In the genomic region with DNA sequence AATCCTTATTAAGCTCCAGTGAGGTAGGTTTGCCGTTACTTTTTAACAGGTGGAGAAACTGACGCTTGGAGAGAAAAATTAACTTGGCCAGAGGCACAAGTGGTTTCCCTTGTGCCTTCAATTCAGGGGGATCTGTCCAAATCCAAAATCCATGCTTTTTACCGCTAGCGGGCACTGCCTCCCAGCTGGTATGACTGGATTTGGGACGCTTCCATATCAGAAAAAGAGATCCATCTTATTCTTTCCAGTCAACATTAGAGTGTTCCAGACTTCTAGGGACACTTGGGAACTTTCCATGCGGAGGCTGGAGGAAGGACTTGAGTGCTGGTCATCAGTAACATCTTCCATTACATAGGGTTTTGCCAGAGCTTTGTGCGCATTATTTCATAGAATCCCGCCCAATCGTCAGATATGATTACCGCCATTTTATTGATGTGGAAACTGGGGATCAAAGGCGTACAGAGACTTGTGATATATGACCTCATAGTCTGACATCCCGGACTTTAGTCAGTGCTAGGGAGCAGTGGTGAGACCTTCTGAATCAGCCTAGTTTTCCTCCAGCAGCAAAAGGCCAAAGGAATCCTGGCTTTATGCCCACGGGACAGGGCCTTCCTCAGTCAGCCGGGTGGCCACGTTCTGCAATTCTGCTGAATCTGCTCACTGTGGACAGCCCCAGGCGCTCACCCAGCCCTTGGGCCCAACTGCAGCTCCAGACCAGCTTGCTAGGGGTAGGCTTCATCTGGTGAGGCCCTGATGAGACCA, we compare ENCODE assay signal across 6 cellular contexts. TPM values are rescaled to one million over a fixed set of nuclear protein-coding genes. Genes with fewer than 3 reads are reported as not detected.
DNase-seq lines count a peak whose midpoint lies in the region; ATAC-seq and TF ChIP-seq lines count a peak whose summit lies in the region.

No MANE protein-coding gene starts in this region.

- ATAC-seq in SK-N-SH treated with all-trans-retinoic acid at 6 μM for 48 hours = no peak; the same call in 2 of the 3 replicates
- ATAC-seq in GM21515 (IDR thresholded peaks at IDR 0.05; ENCODE audit: unreplicated experiment) = no peak
- ATAC-seq in HG03439 (IDR thresholded peaks at IDR 0.05; ENCODE audit: unreplicated experiment) = no peak

- H3K27ac ChIP-seq in SK-N-SH (ENCODE audit: low read depth in 2 of 2, low read length in 1 of 2) (peak overlapping the region in 1 of 2 experiments; percentile 64; a peak in 3 of 4 replicates), spleen (peak overlapping the region in 5 of 8 donors; percentile 84 to 90 (median 90))

- no peak for DNase-seq in SK-N-SH
- peak; percentile 82 for DNase-seq in epithelial cell of proximal tubule (ENCODE audit: low read depth)
- DNase-seq in spleen = no peak

- H3K9ac ChIP-seq in SK-N-SH = peak overlapping the region; percentile 80; the same call in 1 of the 2 replicates

- peaks cover 17 to 24% of the 10 kb centered on the region in 2 experiments for H3K4me1 ChIP-seq in SK-N-SH (ENCODE audit: control insufficient read depth in 1 of 2, insufficient read depth in 2 of 2, low read depth in 1 of 2, low read length in 1 of 2)
- H3K4me1 ChIP-seq in spleen = peaks cover 19 to 75% (median 46%) of the 10 kb centered on the region in 6 donors

- no peaks in the 10 kb centered on the region for H3K9me3 ChIP-seq in SK-N-SH
- H3K9me3 ChIP-seq in spleen = no peaks in the 10 kb centered on the region

- H4K20me1 ChIP-seq in SK-N-SH (ENCODE audit: insufficient read depth) = no peaks in the 10 kb centered on the region

- CTCF ChIA-PET in SK-N-SH (lab: Yijun Ruan, JAX) = interaction anchor here (0.6 to 10.7 kb wide), 29 partner anchors 10 to 703 kb away, joined by 3 to 158 read pairs (median 5); a partner anchor contains a TSS

- H3K4me2 ChIP-seq in SK-N-SH = peak overlapping the region; percentile 80

- 85% methylated on average over 16 of the region's 16 CpGs for WGBS in SK-N-SH (ENCODE audit: low lambda C conversion rate)
- 86 to 93% (median 91%) methylated on average over 14 to 16 of the region's 16 CpGs for WGBS in spleen, 5 donors

- intact Hi-C loops in spleen (cut with DNase I; ENCODE audit: low total_unique reads) = no loop called here

- no peak for TF ChIP-seq POLR2A in spleen (IDR thresholded peaks at IDR 0.05)

- H3K36me3 ChIP-seq in SK-N-SH (replicated peaks in 1 of 2; ENCODE audit: control insufficient read depth in 1 of 2, insufficient read depth in 2 of 2, low read length in 1 of 2) (peaks cover under 1 to 11% of the 10 kb centered on the region in 2 experiments), spleen (peaks cover 0 to 14% (median 0%) of the 10 kb centered on the region in 6 donors)

- H3F3A ChIP-seq in SK-N-SH (replicated peaks; ENCODE audit: insufficient read depth) = peaks cover 24% of the 10 kb centered on the region

- H3K4me3 ChIP-seq in SK-N-SH (ENCODE audit: low read depth in 2 of 2, low read length in 1 of 2) (no peak overlapping the region; a peak in 2 of 4 replicates), epithelial cell of proximal tubule (ENCODE audit: low read depth, low read length) (peak overlapping the region; percentile 87), spleen (peak overlapping the region in 1 of 8 donors; percentile 89)

- no peak for TF ChIP-seq CTCF in SK-N-SH (IDR thresholded peaks at IDR 0.05)
- no peak for TF ChIP-seq CTCF in epithelial cell of proximal tubule (conservative IDR thresholded peaks at IDR 0.05; ENCODE audit: low read depth, low read length)
- no peak for TF ChIP-seq CTCF in spleen (IDR thresholded peaks at IDR 0.05 in 8 of 11, conservative IDR thresholded peaks at IDR 0.05 in 3 of 11)

- peak overlapping the region; percentile 90; the same call in 1 of the 2 replicates for H2AFZ ChIP-seq in SK-N-SH (ENCODE audit: low read depth)

- POLR2A ChIA-PET in SK-N-SH (lab: Yijun Ruan, JAX) = interaction anchor here (1.0 to 2.0 kb wide), 3 partner anchors 39 to 129 kb away, joined by 3 to 5 read pairs (median 3); no protein-coding TSS in a partner anchor

- no peak for TF ChIP-seq EP300 in SK-N-SH (IDR thresholded peaks at IDR 0.05; ENCODE audit: borderline replicate concordance in 1 of 2, low read depth in 1 of 2, low read length in 1 of 2)

- H3K79me2 ChIP-seq in SK-N-SH (ENCODE audit: insufficient read depth) = no peaks in the 10 kb centered on the region

- H3K27me3 ChIP-seq in SK-N-SH (ENCODE audit: insufficient read depth) (no peaks in the 10 kb centered on the region), spleen (replicated peaks in 1 of 7) (no peaks in the 10 kb centered on the region)

- no peak for TF ChIP-seq RAD21 in SK-N-SH (IDR thresholded peaks at IDR 0.05; ENCODE audit: low read length)

- no peaks in the 10 kb centered on the region for H3K9me2 ChIP-seq in SK-N-SH

TF ChIP-seq in SK-N-SH, 30 proteins besides CTCF, POLR2A, EP300 and RAD21:
- no peak for TF ChIP-seq ELF1 (IDR thresholded peaks at IDR 0.05)
- no peak for TF ChIP-seq MEF2A (IDR thresholded peaks at IDR 0.05; ENCODE audit: borderline replicate concordance, low read depth)
- no peak for TF ChIP-seq TAF1 (IDR thresholded peaks at IDR 0.05; ENCODE audit: borderline replicate concordance, low read depth, low read length)
- TF ChIP-seq POLR2AphosphoS5 (IDR thresholded peaks at IDR 0.05; ENCODE audit: low read depth, low read length) = no peak
- TF ChIP-seq, protein P1, sequence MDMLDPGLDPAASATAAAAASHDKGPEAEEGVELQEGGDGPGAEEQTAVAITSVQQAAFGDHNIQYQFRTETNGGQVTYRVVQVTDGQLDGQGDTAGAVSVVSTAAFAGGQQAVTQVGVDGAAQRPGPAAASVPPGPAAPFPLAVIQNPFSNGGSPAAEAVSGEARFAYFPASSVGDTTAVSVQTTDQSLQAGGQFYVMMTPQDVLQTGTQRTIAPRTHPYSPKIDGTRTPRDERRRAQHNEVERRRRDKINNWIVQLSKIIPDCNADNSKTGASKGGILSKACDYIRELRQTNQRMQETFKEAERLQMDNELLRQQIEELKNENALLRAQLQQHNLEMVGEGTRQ (IDR thresholded peaks at IDR 0.05; ENCODE audit: borderline replicate concordance, low read depth, low read length) = no peak
- TF ChIP-seq, protein P2, sequence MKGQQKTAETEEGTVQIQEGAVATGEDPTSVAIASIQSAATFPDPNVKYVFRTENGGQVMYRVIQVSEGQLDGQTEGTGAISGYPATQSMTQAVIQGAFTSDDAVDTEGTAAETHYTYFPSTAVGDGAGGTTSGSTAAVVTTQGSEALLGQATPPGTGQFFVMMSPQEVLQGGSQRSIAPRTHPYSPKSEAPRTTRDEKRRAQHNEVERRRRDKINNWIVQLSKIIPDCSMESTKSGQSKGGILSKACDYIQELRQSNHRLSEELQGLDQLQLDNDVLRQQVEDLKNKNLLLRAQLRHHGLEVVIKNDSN (IDR thresholded peaks at IDR 0.05; ENCODE audit: borderline replicate concordance, low read depth) = no peak

TF ChIP-seq in SK-N-SH treated with all-trans-retinoic acid at 6 μM for 48 hours, 23 proteins besides CTCF, POLR2A, EP300 and RAD21:
- no peak for TF ChIP-seq ZFP30 (CRISPR knock-in tag; IDR thresholded peaks at IDR 0.05)

RNA-seq across cellular contexts. Expression of a gene that starts 1.1 kb away (rescaled TPM):
- 23.9 and 27.4 TPM in 2 replicates for polyA plus RNA-seq in SK-N-SH (2012; rRNA removed)
- 39.1 and 47.9 TPM in 2 replicates for polyA plus RNA-seq in SK-N-SH (2012; cell fraction: cytosol; rRNA removed)
- polyA plus RNA-seq in SK-N-SH (2012; cell fraction: nucleus; rRNA removed) = 41.6 and 42.9 TPM in 2 replicates
- total RNA-seq in epithelial cell of proximal tubule = 50.7 and 79.1 TPM in 2 replicates
- 10 to 100 TPM; 26.7 to 35.7 (median 31.7) TPM for total RNA-seq in spleen
- 10 to 100 TPM; 13.9 to 29.9 (median 19.7) TPM for polyA plus RNA-seq in spleen

RNA-seq across cellular contexts. Expression of a gene that starts 45.0 kb away (rescaled TPM):
- 24.5 and 26.3 TPM in 2 replicates for polyA plus RNA-seq in SK-N-SH (2012; rRNA removed)
- 43.5 and 43.9 TPM in 2 replicates for polyA plus RNA-seq in SK-N-SH (2012; cell fraction: cytosol; rRNA removed)
- 17.0 and 30.0 TPM in 2 replicates for polyA plus RNA-seq in SK-N-SH (2012; cell fraction: nucleus; rRNA removed)
- 50.9 and 58.4 TPM in 2 replicates for total RNA-seq in epithelial cell of proximal tubule
- total RNA-seq in spleen = 10 to 100 TPM; 42.5 to 60.2 (median 45.8) TPM
- 10 to 100 TPM; 13.6 to 24.3 (median 21.8) TPM for polyA plus RNA-seq in spleen

RNA-seq across cellular contexts. Expression of a gene that starts 55.9 kb away (rescaled TPM):
- polyA plus RNA-seq in SK-N-SH (2012; rRNA removed) (0.02 and 0.08 TPM in 2 replicates), spleen (1 to 10 TPM; 2.1 to 5.2 (median 3.4) TPM)
- polyA plus RNA-seq in SK-N-SH (2012; cell fraction: cytosol; rRNA removed) = under 0.01 and 0.01 TPM in 2 replicates
- 0.02 TPM in 2 replicates for polyA plus RNA-seq in SK-N-SH (2012; cell fraction: nucleus; rRNA removed)
- total RNA-seq in epithelial cell of proximal tubule (under 0.01 TPM in 2 replicates), spleen (10 to 100 TPM; 21.3 to 72.0 (median 39.5) TPM)

Comparison
In these comparisons a context has a peak if more than half of its experiments do, and no peak if none do; other contexts are left out.
1. RNA of a gene that starts 55.9 kb away (total RNA-seq): 21.3 to 72.0 TPM in spleen; under 0.01 TPM in epithelial cell of proximal tubule; every median in the first group is over 10 times any median in the second.